In the genomic region with DNA sequence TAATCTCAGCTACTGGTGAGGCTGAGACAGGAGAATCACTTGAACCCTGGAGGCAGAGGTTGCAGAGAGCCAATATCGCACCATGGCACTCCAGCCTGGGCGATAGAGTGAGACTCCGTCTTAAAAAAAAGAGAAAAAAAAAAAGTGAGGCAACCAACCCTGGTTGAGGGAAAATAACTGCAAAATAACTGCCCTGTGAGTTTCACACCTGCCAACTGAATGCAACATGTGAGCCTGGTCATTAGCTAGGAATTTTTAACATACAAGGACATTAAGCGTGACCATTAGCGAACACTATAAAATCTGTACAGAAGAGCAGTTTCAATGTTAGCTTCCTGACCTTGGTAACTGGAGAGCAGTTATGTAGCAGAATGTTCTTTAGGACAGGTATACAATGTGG, we compare ENCODE assay signal across 1 cellular context.
TF ChIP-seq lines count a peak whose summit lies in the region.

No MANE protein-coding gene starts in this region.

TF ChIP-seq in HEK293, 187 proteins besides CTCF, POLR2A, EP300 and RAD21:
- TF ChIP-seq, protein P1, sequence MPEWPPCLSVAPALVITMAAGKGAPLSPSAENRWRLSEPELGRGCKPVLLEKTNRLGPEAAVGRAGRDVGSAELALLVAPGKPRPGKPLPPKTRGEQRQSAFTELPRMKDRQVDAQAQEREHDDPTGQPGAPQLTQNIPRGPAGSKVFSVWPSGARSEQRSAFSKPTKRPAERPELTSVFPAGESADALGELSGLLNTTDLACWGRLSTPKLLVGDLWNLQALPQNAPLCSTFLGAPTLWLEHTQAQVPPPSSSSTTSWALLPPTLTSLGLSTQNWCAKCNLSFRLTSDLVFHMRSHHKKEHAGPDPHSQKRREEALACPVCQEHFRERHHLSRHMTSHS (tag by site-specific recombination; IDR thresholded peaks at IDR 0.05) = no peak
- TF ChIP-seq, protein P2, sequence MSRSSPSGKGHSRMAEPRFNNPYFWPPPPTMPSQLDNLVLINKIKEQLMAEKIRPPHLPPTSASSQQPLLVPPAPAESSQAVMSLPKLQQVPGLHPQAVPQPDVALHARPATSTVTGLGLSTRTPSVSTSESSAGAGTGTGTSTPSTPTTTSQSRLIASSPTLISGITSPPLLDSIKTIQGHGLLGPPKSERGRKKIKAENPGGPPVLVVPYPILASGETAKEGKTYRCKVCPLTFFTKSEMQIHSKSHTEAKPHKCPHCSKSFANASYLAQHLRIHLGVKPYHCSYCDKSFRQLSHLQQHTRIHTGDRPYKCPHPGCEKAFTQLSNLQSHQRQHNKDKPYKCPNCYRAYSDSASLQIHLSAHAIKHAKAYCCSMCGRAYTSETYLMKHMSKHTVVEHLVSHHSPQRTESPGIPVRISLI (tag by site-specific recombination; IDR thresholded peaks at IDR 0.05) = peak; percentile 67; the same call in 1 of the 2 replicates
- no peak for TF ChIP-seq ZNF302 (tag by site-specific recombination; IDR thresholded peaks at IDR 0.05; ENCODE audit: low read depth)
- no peak for TF ChIP-seq KLF10 (tag by site-specific recombination; IDR thresholded peaks at IDR 0.05)
- TF ChIP-seq ZNF423 (tag by site-specific recombination; IDR thresholded peaks at IDR 0.05) = no peak
- TF ChIP-seq ZNF707 (tag by site-specific recombination; IDR thresholded peaks at IDR 0.05) = no peak
- TF ChIP-seq, protein P3, sequence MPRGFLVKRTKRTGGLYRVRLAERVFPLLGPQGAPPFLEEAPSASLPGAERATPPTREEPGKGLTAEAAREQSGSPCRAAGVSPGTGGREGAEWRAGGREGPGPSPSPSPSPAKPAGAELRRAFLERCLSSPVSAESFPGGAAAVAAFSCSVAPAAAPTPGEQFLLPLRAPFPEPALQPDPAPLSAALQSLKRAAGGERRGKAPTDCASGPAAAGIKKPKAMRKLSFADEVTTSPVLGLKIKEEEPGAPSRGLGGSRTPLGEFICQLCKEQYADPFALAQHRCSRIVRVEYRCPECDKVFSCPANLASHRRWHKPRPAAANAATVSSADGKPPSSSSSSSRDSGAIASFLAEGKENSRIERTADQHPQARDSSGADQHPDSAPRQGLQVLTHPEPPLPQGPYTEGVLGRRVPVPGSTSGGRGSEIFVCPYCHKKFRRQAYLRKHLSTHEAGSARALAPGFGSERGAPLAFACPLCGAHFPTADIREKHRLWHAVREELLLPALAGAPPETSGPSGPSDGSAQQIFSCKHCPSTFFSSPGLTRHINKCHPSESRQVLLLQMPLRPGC (tag by site-specific recombination; IDR thresholded peaks at IDR 0.05) = no peak
- no peak for TF ChIP-seq BCL11B (tag by site-specific recombination; IDR thresholded peaks at IDR 0.05; ENCODE audit: low read depth)
- TF ChIP-seq ZNF19 (tag by site-specific recombination; IDR thresholded peaks at IDR 0.05; ENCODE audit: low read depth) = no peak
- no peak for TF ChIP-seq KLF8 (tag by site-specific recombination; IDR thresholded peaks at IDR 0.05)
- no peak for TF ChIP-seq ZNF473 (tag by site-specific recombination; IDR thresholded peaks at IDR 0.05)
- TF ChIP-seq ZNF792 (tag by site-specific recombination; IDR thresholded peaks at IDR 0.05) = 0 out of 2 replicates have a peak, but pooled peaks have one; percentile 15
- TF ChIP-seq, protein P4, sequence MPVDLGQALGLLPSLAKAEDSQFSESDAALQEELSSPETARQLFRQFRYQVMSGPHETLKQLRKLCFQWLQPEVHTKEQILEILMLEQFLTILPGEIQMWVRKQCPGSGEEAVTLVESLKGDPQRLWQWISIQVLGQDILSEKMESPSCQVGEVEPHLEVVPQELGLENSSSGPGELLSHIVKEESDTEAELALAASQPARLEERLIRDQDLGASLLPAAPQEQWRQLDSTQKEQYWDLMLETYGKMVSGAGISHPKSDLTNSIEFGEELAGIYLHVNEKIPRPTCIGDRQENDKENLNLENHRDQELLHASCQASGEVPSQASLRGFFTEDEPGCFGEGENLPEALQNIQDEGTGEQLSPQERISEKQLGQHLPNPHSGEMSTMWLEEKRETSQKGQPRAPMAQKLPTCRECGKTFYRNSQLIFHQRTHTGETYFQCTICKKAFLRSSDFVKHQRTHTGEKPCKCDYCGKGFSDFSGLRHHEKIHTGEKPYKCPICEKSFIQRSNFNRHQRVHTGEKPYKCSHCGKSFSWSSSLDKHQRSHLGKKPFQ (tag by site-specific recombination; IDR thresholded peaks at IDR 0.05) = no peak
- no peak for TF ChIP-seq ZNF768 (tag by site-specific recombination; IDR thresholded peaks at IDR 0.05)
- no peak for TF ChIP-seq ZFHX2 (tag by site-specific recombination; conservative IDR thresholded peaks at IDR 0.05)
- TF ChIP-seq, protein P5, sequence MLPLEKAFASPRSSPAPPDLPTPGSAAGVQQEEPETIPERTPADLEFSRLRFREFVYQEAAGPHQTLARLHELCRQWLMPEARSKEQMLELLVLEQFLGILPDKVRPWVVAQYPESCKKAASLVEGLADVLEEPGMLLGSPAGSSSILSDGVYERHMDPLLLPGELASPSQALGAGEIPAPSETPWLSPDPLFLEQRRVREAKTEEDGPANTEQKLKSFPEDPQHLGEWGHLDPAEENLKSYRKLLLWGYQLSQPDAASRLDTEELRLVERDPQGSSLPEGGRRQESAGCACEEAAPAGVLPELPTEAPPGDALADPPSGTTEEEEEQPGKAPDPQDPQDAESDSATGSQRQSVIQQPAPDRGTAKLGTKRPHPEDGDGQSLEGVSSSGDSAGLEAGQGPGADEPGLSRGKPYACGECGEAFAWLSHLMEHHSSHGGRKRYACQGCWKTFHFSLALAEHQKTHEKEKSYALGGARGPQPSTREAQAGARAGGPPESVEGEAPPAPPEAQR (tag by site-specific recombination; IDR thresholded peaks at IDR 0.05) = no peak
- TF ChIP-seq, protein P6, sequence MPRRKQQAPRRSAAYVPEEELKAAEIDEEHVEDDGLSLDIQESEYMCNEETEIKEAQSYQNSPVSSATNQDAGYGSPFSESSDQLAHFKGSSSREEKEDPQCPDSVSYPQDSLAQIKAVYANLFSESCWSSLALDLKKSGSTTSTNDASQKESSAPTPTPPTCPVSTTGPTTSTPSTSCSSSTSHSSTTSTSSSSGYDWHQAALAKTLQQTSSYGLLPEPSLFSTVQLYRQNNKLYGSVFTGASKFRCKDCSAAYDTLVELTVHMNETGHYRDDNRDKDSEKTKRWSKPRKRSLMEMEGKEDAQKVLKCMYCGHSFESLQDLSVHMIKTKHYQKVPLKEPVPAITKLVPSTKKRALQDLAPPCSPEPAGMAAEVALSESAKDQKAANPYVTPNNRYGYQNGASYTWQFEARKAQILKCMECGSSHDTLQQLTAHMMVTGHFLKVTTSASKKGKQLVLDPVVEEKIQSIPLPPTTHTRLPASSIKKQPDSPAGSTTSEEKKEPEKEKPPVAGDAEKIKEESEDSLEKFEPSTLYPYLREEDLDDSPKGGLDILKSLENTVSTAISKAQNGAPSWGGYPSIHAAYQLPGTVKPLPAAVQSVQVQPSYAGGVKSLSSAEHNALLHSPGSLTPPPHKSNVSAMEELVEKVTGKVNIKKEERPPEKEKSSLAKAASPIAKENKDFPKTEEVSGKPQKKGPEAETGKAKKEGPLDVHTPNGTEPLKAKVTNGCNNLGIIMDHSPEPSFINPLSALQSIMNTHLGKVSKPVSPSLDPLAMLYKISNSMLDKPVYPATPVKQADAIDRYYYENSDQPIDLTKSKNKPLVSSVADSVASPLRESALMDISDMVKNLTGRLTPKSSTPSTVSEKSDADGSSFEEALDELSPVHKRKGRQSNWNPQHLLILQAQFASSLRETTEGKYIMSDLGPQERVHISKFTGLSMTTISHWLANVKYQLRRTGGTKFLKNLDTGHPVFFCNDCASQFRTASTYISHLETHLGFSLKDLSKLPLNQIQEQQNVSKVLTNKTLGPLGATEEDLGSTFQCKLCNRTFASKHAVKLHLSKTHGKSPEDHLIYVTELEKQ (tag by site-specific recombination; IDR thresholded peaks at IDR 0.05; ENCODE audit: borderline replicate concordance) = no peak
- TF ChIP-seq SCRT1 (tag by site-specific recombination; IDR thresholded peaks at IDR 0.05; ENCODE audit: borderline replicate concordance) = peak; percentile 82
- peak; percentile 89 for TF ChIP-seq SCRT2 (tag by site-specific recombination; IDR thresholded peaks at IDR 0.05)
- TF ChIP-seq KLF16 (tag by site-specific recombination; IDR thresholded peaks at IDR 0.05) = no peak
- TF ChIP-seq ZNF701 (tag by site-specific recombination; IDR thresholded peaks at IDR 0.05) = no peak
- no peak for TF ChIP-seq ZFP41 (tag by site-specific recombination; IDR thresholded peaks at IDR 0.05; ENCODE audit: borderline replicate concordance)
- TF ChIP-seq ZNF248 (tag by site-specific recombination; IDR thresholded peaks at IDR 0.05) = no peak
- TF ChIP-seq ZNF121 (tag by site-specific recombination; IDR thresholded peaks at IDR 0.05) = 0 out of 2 replicates have a peak, but pooled peaks have one; percentile 30
- TF ChIP-seq, protein P7, sequence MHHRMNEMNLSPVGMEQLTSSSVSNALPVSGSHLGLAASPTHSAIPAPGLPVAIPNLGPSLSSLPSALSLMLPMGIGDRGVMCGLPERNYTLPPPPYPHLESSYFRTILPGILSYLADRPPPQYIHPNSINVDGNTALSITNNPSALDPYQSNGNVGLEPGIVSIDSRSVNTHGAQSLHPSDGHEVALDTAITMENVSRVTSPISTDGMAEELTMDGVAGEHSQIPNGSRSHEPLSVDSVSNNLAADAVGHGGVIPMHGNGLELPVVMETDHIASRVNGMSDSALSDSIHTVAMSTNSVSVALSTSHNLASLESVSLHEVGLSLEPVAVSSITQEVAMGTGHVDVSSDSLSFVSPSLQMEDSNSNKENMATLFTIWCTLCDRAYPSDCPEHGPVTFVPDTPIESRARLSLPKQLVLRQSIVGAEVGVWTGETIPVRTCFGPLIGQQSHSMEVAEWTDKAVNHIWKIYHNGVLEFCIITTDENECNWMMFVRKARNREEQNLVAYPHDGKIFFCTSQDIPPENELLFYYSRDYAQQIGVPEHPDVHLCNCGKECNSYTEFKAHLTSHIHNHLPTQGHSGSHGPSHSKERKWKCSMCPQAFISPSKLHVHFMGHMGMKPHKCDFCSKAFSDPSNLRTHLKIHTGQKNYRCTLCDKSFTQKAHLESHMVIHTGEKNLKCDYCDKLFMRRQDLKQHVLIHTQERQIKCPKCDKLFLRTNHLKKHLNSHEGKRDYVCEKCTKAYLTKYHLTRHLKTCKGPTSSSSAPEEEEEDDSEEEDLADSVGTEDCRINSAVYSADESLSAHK (tag by site-specific recombination; IDR thresholded peaks at IDR 0.05) = 0 out of 2 replicates have a peak, but pooled peaks have one; percentile 31
- TF ChIP-seq ZEB2 (tag by site-specific recombination; IDR thresholded peaks at IDR 0.05) = no peak
- TF ChIP-seq KLF9 (tag by site-specific recombination; IDR thresholded peaks at IDR 0.05; ENCODE audit: low read depth) = no peak
- TF ChIP-seq, protein P8, sequence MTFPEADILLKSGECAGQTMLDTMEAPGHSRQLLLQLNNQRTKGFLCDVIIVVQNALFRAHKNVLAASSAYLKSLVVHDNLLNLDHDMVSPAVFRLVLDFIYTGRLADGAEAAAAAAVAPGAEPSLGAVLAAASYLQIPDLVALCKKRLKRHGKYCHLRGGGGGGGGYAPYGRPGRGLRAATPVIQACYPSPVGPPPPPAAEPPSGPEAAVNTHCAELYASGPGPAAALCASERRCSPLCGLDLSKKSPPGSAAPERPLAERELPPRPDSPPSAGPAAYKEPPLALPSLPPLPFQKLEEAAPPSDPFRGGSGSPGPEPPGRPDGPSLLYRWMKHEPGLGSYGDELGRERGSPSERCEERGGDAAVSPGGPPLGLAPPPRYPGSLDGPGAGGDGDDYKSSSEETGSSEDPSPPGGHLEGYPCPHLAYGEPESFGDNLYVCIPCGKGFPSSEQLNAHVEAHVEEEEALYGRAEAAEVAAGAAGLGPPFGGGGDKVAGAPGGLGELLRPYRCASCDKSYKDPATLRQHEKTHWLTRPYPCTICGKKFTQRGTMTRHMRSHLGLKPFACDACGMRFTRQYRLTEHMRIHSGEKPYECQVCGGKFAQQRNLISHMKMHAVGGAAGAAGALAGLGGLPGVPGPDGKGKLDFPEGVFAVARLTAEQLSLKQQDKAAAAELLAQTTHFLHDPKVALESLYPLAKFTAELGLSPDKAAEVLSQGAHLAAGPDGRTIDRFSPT (tag by site-specific recombination; IDR thresholded peaks at IDR 0.05) = no peak
- TF ChIP-seq ZNF311 (tag by site-specific recombination; IDR thresholded peaks at IDR 0.05; ENCODE audit: borderline replicate concordance) = no peak
- no peak for TF ChIP-seq ZNF16 (tag by site-specific recombination; IDR thresholded peaks at IDR 0.05; ENCODE audit: low read depth)
